25 cellular contexts compared by ENCODE assay signal in genomic region chr22:19918332-19919106, GRCh38.
"Had no signal": no experiment of that assay in that cellular context is flagged by ENCODE, and none has a peak within 500 bp of the region (broad histone marks: within the 10 kb centered on the region; RNA-seq: fewer than 3 reads in every experiment).

No MANE protein-coding gene starts in this region.

- H3K36me3 ChIP-seq: colonic mucosa, uterus had no signal

- H3K4me3 ChIP-seq: colonic mucosa, esophagus muscularis mucosa, gastroesophageal sphincter, heart left ventricle, hepatocyte, lung, prostate gland, right atrium auricular region, transverse colon, upper lobe of right lung, uterus had no signal

- H2AFZ ChIP-seq: hepatocyte had no signal

- DNase-seq: colonic mucosa; effector CD8-positive, alpha-beta T cell; endodermal cell; foreskin keratinocyte; heart left ventricle; kidney; natural killer cell; stimulated activated CD4-positive, alpha-beta T cell treated with anti-CD3 and anti-CD28 coated beads, Interleukin-4, amount 100 ng/mL, for 4 hours; transverse colon; upper lobe of right lung; uterus had no signal

- H3K27me3 ChIP-seq: colonic mucosa, esophagus muscularis mucosa, foreskin keratinocyte, gastroesophageal sphincter, heart left ventricle, hepatocyte, neutrophil, right atrium auricular region, transverse colon, upper lobe of right lung, uterus had no signal

- H3K27ac ChIP-seq: colonic mucosa, epithelial cell of prostate, esophagus muscularis mucosa, foreskin keratinocyte, gastroesophageal sphincter, heart left ventricle, hepatocyte, neutrophil, right atrium auricular region, transverse colon, upper lobe of right lung, uterus had no signal

- H3K9me3 Mint-ChIP-seq: dendritic cell treated with granulocyte-macrophage colony-stimulating factor and Interleukin-4, amounts not matched to agents 40 ng/mL and 50 ng/mL, for 4 days; endodermal cell; memory B cell; natural killer cell; stimulated activated memory B cell treated with anti-CD40 and anti-IgM and Interleukin-4, amounts not matched to agents 10 μg/mL and 1 μg/mL and 100 μg/mL, for 72 hours; stimulated activated naive CD8-positive, alpha-beta T cell treated with anti-CD3 and anti-CD28 coated beads, Interleukin-15, Interleukin-2, amounts not matched to agents 100 ng/mL and 50 ng/mL, for 24 hours had no signal

- H3K27ac Mint-ChIP-seq: dendritic cell treated with granulocyte-macrophage colony-stimulating factor and Interleukin-4, amounts not matched to agents 40 ng/mL and 50 ng/mL, for 4 days; endodermal cell; memory B cell; natural killer cell; stimulated activated memory B cell treated with anti-CD40 and anti-IgM and Interleukin-4, amounts not matched to agents 10 μg/mL and 1 μg/mL and 100 μg/mL, for 72 hours; stimulated activated naive CD8-positive, alpha-beta T cell treated with anti-CD3 and anti-CD28 coated beads, Interleukin-15, Interleukin-2, amounts not matched to agents 100 ng/mL and 50 ng/mL, for 24 hours had no signal

- ATAC-seq: foreskin keratinocyte; gastroesophageal sphincter; heart left ventricle; left lobe of liver; natural killer cell; sciatic nerve; stimulated activated memory B cell treated with anti-CD40 and anti-IgM and Interleukin-4, amounts not matched to agents 10 μg/mL and 1 μg/mL and 100 μg/mL, for 72 hours; upper lobe of right lung had no signal

- H3K4me2 ChIP-seq: hepatocyte had no signal

- H3K4me1 Mint-ChIP-seq: endodermal cell; natural killer cell; stimulated activated memory B cell treated with anti-CD40 and anti-IgM and Interleukin-4, amounts not matched to agents 10 μg/mL and 1 μg/mL and 100 μg/mL, for 72 hours had no signal

- H3K4me3 Mint-ChIP-seq: dendritic cell treated with granulocyte-macrophage colony-stimulating factor and Interleukin-4, amounts not matched to agents 40 ng/mL and 50 ng/mL, for 4 days; endodermal cell; memory B cell; natural killer cell; stimulated activated memory B cell treated with anti-CD40 and anti-IgM and Interleukin-4, amounts not matched to agents 10 μg/mL and 1 μg/mL and 100 μg/mL, for 72 hours; stimulated activated naive CD8-positive, alpha-beta T cell treated with anti-CD3 and anti-CD28 coated beads, Interleukin-15, Interleukin-2, amounts not matched to agents 100 ng/mL and 50 ng/mL, for 24 hours had no signal

- H3K27me3 Mint-ChIP-seq: dendritic cell treated with granulocyte-macrophage colony-stimulating factor and Interleukin-4, amounts not matched to agents 40 ng/mL and 50 ng/mL, for 4 days; memory B cell; stimulated activated memory B cell treated with anti-CD40 and anti-IgM and Interleukin-4, amounts not matched to agents 10 μg/mL and 1 μg/mL and 100 μg/mL, for 72 hours; stimulated activated naive CD8-positive, alpha-beta T cell treated with anti-CD3 and anti-CD28 coated beads, Interleukin-15, Interleukin-2, amounts not matched to agents 100 ng/mL and 50 ng/mL, for 24 hours had no signal

- H3K4me1 ChIP-seq: colonic mucosa, esophagus muscularis mucosa, foreskin keratinocyte, gastroesophageal sphincter, heart left ventricle, prostate gland, right atrium auricular region, transverse colon, upper lobe of right lung, uterus had no signal

- H3K9me3 ChIP-seq: colonic mucosa, esophagus muscularis mucosa, gastroesophageal sphincter, neutrophil, prostate gland, right atrium auricular region, transverse colon, upper lobe of right lung, uterus had no signal
